Comparison of ENCODE assay signal across 18 cellular contexts in the genomic region with DNA sequence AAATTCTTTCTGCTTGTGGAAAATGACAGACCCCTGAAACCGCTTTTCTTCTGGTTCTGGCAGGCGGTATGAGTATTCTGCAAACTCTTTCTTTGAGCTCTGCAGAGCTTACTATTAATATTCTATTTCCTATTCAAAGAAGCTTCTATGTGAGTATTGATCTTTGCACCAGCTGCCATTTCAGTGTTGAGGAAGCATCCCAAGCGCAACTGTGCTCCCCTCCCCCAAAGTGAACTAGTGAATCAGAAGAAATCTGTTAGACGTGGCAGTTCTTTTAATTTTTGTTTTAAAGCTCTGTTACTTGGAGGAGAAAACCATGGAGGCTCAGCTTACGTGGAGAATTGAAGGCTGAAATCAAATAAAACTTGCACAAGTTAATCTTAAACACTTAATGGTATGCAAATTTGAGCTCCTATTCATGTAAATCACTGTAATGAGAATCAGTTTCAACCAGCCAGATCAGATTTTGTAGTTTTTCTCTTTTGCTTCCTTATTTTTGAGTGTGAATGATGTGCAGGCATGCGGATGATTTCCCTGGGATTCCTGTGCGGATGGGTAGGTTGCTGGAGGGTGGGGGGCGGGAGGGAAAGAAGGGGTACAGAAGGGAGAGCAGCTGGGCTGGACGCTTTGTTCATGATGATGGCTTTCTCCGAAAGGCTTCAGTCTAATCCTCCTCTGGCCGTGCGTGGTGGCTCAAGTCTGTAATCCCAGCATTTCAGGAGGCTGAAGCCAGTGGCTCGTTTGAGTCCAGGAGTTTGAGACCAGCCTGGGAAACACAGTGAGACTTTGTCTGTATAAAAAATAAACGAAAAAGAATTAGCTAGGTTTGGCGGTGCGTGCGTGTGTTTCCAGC. TPM values are rescaled to one million over a fixed set of nuclear protein-coding genes. Genes with fewer than 3 reads are reported as not detected.
DNase-seq lines count a peak whose midpoint lies in the region; ATAC-seq and TF ChIP-seq lines count a peak whose summit lies in the region.
"Had no signal": no experiment of that assay in that cellular context is flagged by ENCODE, and none has a peak within 500 bp of the region (broad histone marks: within the 10 kb centered on the region; RNA-seq: fewer than 3 reads in every experiment).

No MANE protein-coding gene starts in this region.

- in situ Hi-C loops in gastrocnemius medialis (cut with MboI; ENCODE audit: low sequenced_read_pairs in 4 of 4) = no loop called here

- TF ChIP-seq POLR2A in gastrocnemius medialis (IDR thresholded peaks at IDR 0.05) = no peak

- DNase-seq in GM23338 (ENCODE audit: low spot score) = no peak
- DNase-seq in astrocyte of the hippocampus (ENCODE audit: low read depth, low spot score) = peak; percentile 50
- DNase-seq in left kidney (ENCODE audit: low read depth, low spot score) = peak; percentile 15
- DNase-seq in gastrocnemius medialis = no peak
- no peak for DNase-seq in activated T-cell treated with anti-CD3 and anti-CD28 coated beads, Interleukin-2, amount 50 U/mL, for 4 hours
- DNase-seq in type B pancreatic cell (ENCODE audit: extremely low spot score, unreplicated experiment) = no peak
- DNase-seq in globus pallidus (ENCODE audit: low spot score) = no peak
- DNase-seq: C1 segment of cervical spinal cord, DMS79, HCEC 1CT, NCI-H1105, NCI-H2081, NCI-H446 treated with DMSO at 0.1 percent for 48 hours, NCI-H748 treated with DMSO at 0.1 percent for 48 hours, OCI-M1, Right ventricle myocardium superior had no signal

- no peaks in the 10 kb centered on the region for H3K36me3 Mint-ChIP-seq in GM23338 (ENCODE audit: low read depth)
- no peaks in the 10 kb centered on the region for H3K36me3 Mint-ChIP-seq in activated T-cell treated with anti-CD3 and anti-CD28 coated beads, Interleukin-2, amount 50 U/mL, for 4 hours (ENCODE audit: insufficient read depth)
- no peaks in the 10 kb centered on the region for H3K36me3 Mint-ChIP-seq in type B pancreatic cell

- intact Hi-C loops in gastrocnemius medialis (cut with DNase I; ENCODE audit: low total_unique reads) = no loop called here

- H3K4me1 ChIP-seq in GM23338 (ENCODE audit: insufficient read depth) (peaks cover 5% of the 10 kb centered on the region; the same call in 1 of the 2 replicates), gastrocnemius medialis (peaks cover 13 to 29% of the 10 kb centered on the region in 2 donors)
- H3K4me1 ChIP-seq: A549 had no signal

- no peak for TF ChIP-seq CTCF in GM23338 (conservative IDR thresholded peaks at IDR 0.05; ENCODE audit: low read depth in 2 of 2)
- TF ChIP-seq CTCF in gastrocnemius medialis (IDR thresholded peaks at IDR 0.05 in 4 of 5, conservative IDR thresholded peaks at IDR 0.05 in 1 of 5) = no peak
- TF ChIP-seq CTCF in type B pancreatic cell (conservative IDR thresholded peaks at IDR 0.05) = no peak

- H3K4me1 Mint-ChIP-seq in GM23338 = peaks cover 6% of the 10 kb centered on the region; the same call in 2 of the 3 replicates
- no peaks in the 10 kb centered on the region for H3K4me1 Mint-ChIP-seq in activated T-cell treated with anti-CD3 and anti-CD28 coated beads, Interleukin-2, amount 50 U/mL, for 4 hours (ENCODE audit: low read depth)
- H3K4me1 Mint-ChIP-seq in type B pancreatic cell (ENCODE audit: unreplicated experiment) = peaks cover 6% of the 10 kb centered on the region

- H3K79me2 ChIP-seq in GM23338 (replicated peaks; ENCODE audit: insufficient read depth) = no peaks in the 10 kb centered on the region

- ATAC-seq in GM23338 = no peak
- ATAC-seq in gastrocnemius medialis = no peak
- no peak for ATAC-seq in activated T-cell treated with anti-CD3 and anti-CD28 coated beads, Interleukin-2, amount 50 U/mL, for 4 hours
- ATAC-seq: A549 had no signal

- H3K9me2 ChIP-seq in GM23338 (ENCODE audit: insufficient read depth) = peaks cover 6% of the 10 kb centered on the region; the same call in 1 of the 2 replicates

- H3K4me3 Mint-ChIP-seq in GM23338 (no peak overlapping the region), type B pancreatic cell (no peak overlapping the region)
- H3K4me3 Mint-ChIP-seq in activated T-cell treated with anti-CD3 and anti-CD28 coated beads, Interleukin-2, amount 50 U/mL, for 4 hours = no peak overlapping the region

- no peak overlapping the region for H3K4me2 ChIP-seq in GM23338
- H3K4me2 ChIP-seq: A549 had no signal

- no peaks in the 10 kb centered on the region for H3K9me3 ChIP-seq in gastrocnemius medialis
- H3K9me3 ChIP-seq: A549 had no signal

- H3K4me3 ChIP-seq in GM23338 (no peak overlapping the region), gastrocnemius medialis (no peak overlapping the region)
- H3K4me3 ChIP-seq: A549 had no signal

- H3K27me3 Mint-ChIP-seq in GM23338 (ENCODE audit: insufficient read depth, low read depth, poor library complexity) = no peaks in the 10 kb centered on the region
- peaks cover 21% of the 10 kb centered on the region for H3K27me3 Mint-ChIP-seq in activated T-cell treated with anti-CD3 and anti-CD28 coated beads, Interleukin-2, amount 50 U/mL, for 4 hours (ENCODE audit: low read depth)
- peaks cover 20% of the 10 kb centered on the region for H3K27me3 Mint-ChIP-seq in type B pancreatic cell

- no peaks in the 10 kb centered on the region for H4K20me1 ChIP-seq in GM23338 (replicated peaks; ENCODE audit: insufficient read depth)

- H3K27ac Mint-ChIP-seq in GM23338 = no peak overlapping the region
- no peak overlapping the region for H3K27ac Mint-ChIP-seq in type B pancreatic cell

- H3K36me3 ChIP-seq in GM23338 (ENCODE audit: insufficient read depth) = no peaks in the 10 kb centered on the region
- H3K36me3 ChIP-seq in gastrocnemius medialis = no peaks in the 10 kb centered on the region

- no peaks in the 10 kb centered on the region for H3F3A ChIP-seq in GM23338 (replicated peaks; ENCODE audit: low read depth)

- H3K27me3 ChIP-seq in GM23338 (ENCODE audit: insufficient read depth) = no peaks in the 10 kb centered on the region
- H3K27me3 ChIP-seq in gastrocnemius medialis = no peaks in the 10 kb centered on the region

- H2AFZ ChIP-seq in GM23338 = peak overlapping the region; percentile 74; the same call in 1 of the 2 replicates

- no peak overlapping the region for H3K27ac ChIP-seq in GM23338 (ENCODE audit: low read depth)
- H3K27ac ChIP-seq in gastrocnemius medialis = peak overlapping the region; percentile 33 to 56 (median 52)
- H3K27ac ChIP-seq: A549, HL-60 had no signal

- H3K9me3 Mint-ChIP-seq in GM23338 (no peaks in the 10 kb centered on the region), type B pancreatic cell (peaks cover 4% of the 10 kb centered on the region)
- peaks cover 12% of the 10 kb centered on the region for H3K9me3 Mint-ChIP-seq in activated T-cell treated with anti-CD3 and anti-CD28 coated beads, Interleukin-2, amount 50 U/mL, for 4 hours

TF ChIP-seq in GM23338, 12 proteins besides CTCF, POLR2A, EP300 and RAD21 (continues in another document):
- TF ChIP-seq POLR2AphosphoS5 (IDR thresholded peaks at IDR 0.05; ENCODE audit: low read depth) (no peak), CREB1 (CRISPR knock-in tag; IDR thresholded peaks at IDR 0.05; ENCODE audit: low read depth) (no peak), ZNF331 (CRISPR knock-in tag; IDR thresholded peaks at IDR 0.05; ENCODE audit: low read depth) (no peak), ZNF114 (CRISPR knock-in tag; IDR thresholded peaks at IDR 0.05) (no peak)
- TF ChIP-seq, protein P1, sequence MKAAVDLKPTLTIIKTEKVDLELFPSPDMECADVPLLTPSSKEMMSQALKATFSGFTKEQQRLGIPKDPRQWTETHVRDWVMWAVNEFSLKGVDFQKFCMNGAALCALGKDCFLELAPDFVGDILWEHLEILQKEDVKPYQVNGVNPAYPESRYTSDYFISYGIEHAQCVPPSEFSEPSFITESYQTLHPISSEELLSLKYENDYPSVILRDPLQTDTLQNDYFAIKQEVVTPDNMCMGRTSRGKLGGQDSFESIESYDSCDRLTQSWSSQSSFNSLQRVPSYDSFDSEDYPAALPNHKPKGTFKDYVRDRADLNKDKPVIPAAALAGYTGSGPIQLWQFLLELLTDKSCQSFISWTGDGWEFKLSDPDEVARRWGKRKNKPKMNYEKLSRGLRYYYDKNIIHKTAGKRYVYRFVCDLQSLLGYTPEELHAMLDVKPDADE (IDR thresholded peaks at IDR 0.05) = no peak
- TF ChIP-seq, protein P2, sequence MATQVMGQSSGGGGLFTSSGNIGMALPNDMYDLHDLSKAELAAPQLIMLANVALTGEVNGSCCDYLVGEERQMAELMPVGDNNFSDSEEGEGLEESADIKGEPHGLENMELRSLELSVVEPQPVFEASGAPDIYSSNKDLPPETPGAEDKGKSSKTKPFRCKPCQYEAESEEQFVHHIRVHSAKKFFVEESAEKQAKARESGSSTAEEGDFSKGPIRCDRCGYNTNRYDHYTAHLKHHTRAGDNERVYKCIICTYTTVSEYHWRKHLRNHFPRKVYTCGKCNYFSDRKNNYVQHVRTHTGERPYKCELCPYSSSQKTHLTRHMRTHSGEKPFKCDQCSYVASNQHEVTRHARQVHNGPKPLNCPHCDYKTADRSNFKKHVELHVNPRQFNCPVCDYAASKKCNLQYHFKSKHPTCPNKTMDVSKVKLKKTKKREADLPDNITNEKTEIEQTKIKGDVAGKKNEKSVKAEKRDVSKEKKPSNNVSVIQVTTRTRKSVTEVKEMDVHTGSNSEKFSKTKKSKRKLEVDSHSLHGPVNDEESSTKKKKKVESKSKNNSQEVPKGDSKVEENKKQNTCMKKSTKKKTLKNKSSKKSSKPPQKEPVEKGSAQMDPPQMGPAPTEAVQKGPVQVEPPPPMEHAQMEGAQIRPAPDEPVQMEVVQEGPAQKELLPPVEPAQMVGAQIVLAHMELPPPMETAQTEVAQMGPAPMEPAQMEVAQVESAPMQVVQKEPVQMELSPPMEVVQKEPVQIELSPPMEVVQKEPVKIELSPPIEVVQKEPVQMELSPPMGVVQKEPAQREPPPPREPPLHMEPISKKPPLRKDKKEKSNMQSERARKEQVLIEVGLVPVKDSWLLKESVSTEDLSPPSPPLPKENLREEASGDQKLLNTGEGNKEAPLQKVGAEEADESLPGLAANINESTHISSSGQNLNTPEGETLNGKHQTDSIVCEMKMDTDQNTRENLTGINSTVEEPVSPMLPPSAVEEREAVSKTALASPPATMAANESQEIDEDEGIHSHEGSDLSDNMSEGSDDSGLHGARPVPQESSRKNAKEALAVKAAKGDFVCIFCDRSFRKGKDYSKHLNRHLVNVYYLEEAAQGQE (IDR thresholded peaks at IDR 0.05; ENCODE audit: unreplicated experiment) = no peak

RNA-seq across cellular contexts. Expression of a gene that starts 16.1 kb away (rescaled TPM):
- 0.03 TPM in 1 of 2 replicates, not detected in the other for total RNA-seq in GM23338 (2014; rRNA removed; shearing (Covaris generic))
- polyA plus RNA-seq in GM23338 (2016; fragmentation: Nextera tagmentation; extraction: Ambion mirVana) = not detected in 2 replicates
- total RNA-seq in gastrocnemius medialis (10 to 100 TPM in 3 of 4 donors, 1 to 10 TPM in 1; 3.8 to 29.7 (median 15.9) TPM), type B pancreatic cell (ENCODE audit: low replicate concordance) (0.07 TPM in 1 of 2 replicates, not detected in the other)
- total RNA-seq in activated T-cell treated with anti-CD3 and anti-CD28 coated beads, Interleukin-2, amount 50 U/mL, for 4 hours = under 1 TPM in 1 of 3 donors, not detected in 2; 0.05 TPM
- total RNA-seq: Right ventricle myocardium superior had no signal
- polyA plus RNA-seq: A549 had no signal

Comparison
In these comparisons a context has a peak if more than half of its experiments do, and no peak if none do; other contexts are left out.
1. DNase-seq: peak in astrocyte of the hippocampus (single experiment) and left kidney (single experiment); none in GM23338 (single experiment), gastrocnemius medialis (0 of 2), activated T-cell treated with anti-CD3 and anti-CD28 coated beads, Interleukin-2, amount 50 U/mL, for 4 hours (single experiment), type B pancreatic cell (single experiment) and globus pallidus (single experiment).